In genomic region chr20:20683020-20683419, GRCh38 we compare ENCODE assay signal across 25 cellular contexts.
"Had no signal": no experiment of that assay in that cellular context is flagged by ENCODE, and none has a peak within 500 bp of the region (broad histone marks: within the 10 kb centered on the region; RNA-seq: fewer than 3 reads in every experiment).

No MANE protein-coding gene starts in this region.

- H2AFZ ChIP-seq: neural progenitor cell had no signal

- H3K9me3 ChIP-seq: colonic mucosa, gastroesophageal sphincter, prostate gland, right atrium auricular region, sigmoid colon, suprapubic skin, thyroid gland, vagina had no signal

- H3K36me3 ChIP-seq: colonic mucosa, neural progenitor cell, prostate gland, sigmoid colon, suprapubic skin, thyroid gland, vagina had no signal

- DNase-seq: colonic mucosa; effector CD8-positive, alpha-beta T cell; endodermal cell; foreskin keratinocyte; glutamatergic neuron; hypothalamus; nucleus accumbens; sigmoid colon; stimulated activated CD4-positive, alpha-beta T cell treated with anti-CD3 and anti-CD28 coated beads, Interleukin-4, amount 100 ng/mL, for 4 hours; stimulated activated naive CD4-positive, alpha-beta T cell; stimulated activated naive CD8-positive, alpha-beta T cell treated with anti-CD3 and anti-CD28 coated beads, Interleukin-15, amount 100 ng/mL, for 72 hours; thyroid gland had no signal

- H3K27me3 ChIP-seq: colonic mucosa, foreskin keratinocyte, gastroesophageal sphincter, neural progenitor cell, right atrium auricular region, sigmoid colon, suprapubic skin, thyroid gland, vagina had no signal

- H3K9ac ChIP-seq: neural progenitor cell had no signal

- H3K4me1 ChIP-seq: colonic mucosa, foreskin keratinocyte, prostate gland, vagina had no signal

- H3K9me3 Mint-ChIP-seq: dendritic cell treated with granulocyte-macrophage colony-stimulating factor and Interleukin-4, amounts not matched to agents 40 ng/mL and 50 ng/mL, for 4 days; endodermal cell; memory B cell; natural killer cell treated with Interleukin-12 subunit alpha and Interleukin-12 subunit beta and Interleukin-15 and Interleukin-18, amount 100 ng/mL, for 72 hours; stimulated activated naive CD8-positive, alpha-beta T cell treated with anti-CD3 and anti-CD28 coated beads, Interleukin-15, amount 100 ng/mL, for 72 hours had no signal

- FAIRE-seq: keratinocyte had no signal

- H3K4me3 ChIP-seq: colonic mucosa, gastroesophageal sphincter, lung, neural progenitor cell, prostate gland, right atrium auricular region, sigmoid colon, suprapubic skin, thyroid gland, vagina had no signal

- H3K4me3 Mint-ChIP-seq: dendritic cell treated with granulocyte-macrophage colony-stimulating factor and Interleukin-4, amounts not matched to agents 40 ng/mL and 50 ng/mL, for 4 days; endodermal cell; memory B cell; natural killer cell treated with Interleukin-12 subunit alpha and Interleukin-12 subunit beta and Interleukin-15 and Interleukin-18, amount 100 ng/mL, for 72 hours; neural progenitor cell; stimulated activated naive CD8-positive, alpha-beta T cell treated with anti-CD3 and anti-CD28 coated beads, Interleukin-15, amount 100 ng/mL, for 72 hours had no signal

- H3K4me2 ChIP-seq: neural progenitor cell had no signal

- H3K27ac Mint-ChIP-seq: dendritic cell treated with granulocyte-macrophage colony-stimulating factor and Interleukin-4, amounts not matched to agents 40 ng/mL and 50 ng/mL, for 4 days; endodermal cell; memory B cell; neural progenitor cell had no signal

- H3K27ac ChIP-seq: colonic mucosa, epithelial cell of prostate, foreskin keratinocyte, gastroesophageal sphincter, neural progenitor cell, prostate gland, right atrium auricular region, sigmoid colon, suprapubic skin, vagina had no signal

- H3K27me3 Mint-ChIP-seq: dendritic cell treated with granulocyte-macrophage colony-stimulating factor and Interleukin-4, amounts not matched to agents 40 ng/mL and 50 ng/mL, for 4 days; memory B cell; natural killer cell treated with Interleukin-12 subunit alpha and Interleukin-12 subunit beta and Interleukin-15 and Interleukin-18, amount 100 ng/mL, for 72 hours; stimulated activated naive CD8-positive, alpha-beta T cell treated with anti-CD3 and anti-CD28 coated beads, Interleukin-15, amount 100 ng/mL, for 72 hours had no signal

- H3K36me3 Mint-ChIP-seq: natural killer cell treated with Interleukin-12 subunit alpha and Interleukin-12 subunit beta and Interleukin-15 and Interleukin-18, amount 100 ng/mL, for 72 hours had no signal

- ATAC-seq: esophagus mucosa; foreskin keratinocyte; gastroesophageal sphincter; natural killer cell treated with Interleukin-12 subunit alpha and Interleukin-12 subunit beta and Interleukin-15 and Interleukin-18, amount 100 ng/mL, for 72 hours; stimulated activated naive CD8-positive, alpha-beta T cell treated with anti-CD3 and anti-CD28 coated beads, Interleukin-15, amount 100 ng/mL, for 72 hours had no signal
